ENCODE assay signal across 8 cellular contexts in the genomic region with DNA sequence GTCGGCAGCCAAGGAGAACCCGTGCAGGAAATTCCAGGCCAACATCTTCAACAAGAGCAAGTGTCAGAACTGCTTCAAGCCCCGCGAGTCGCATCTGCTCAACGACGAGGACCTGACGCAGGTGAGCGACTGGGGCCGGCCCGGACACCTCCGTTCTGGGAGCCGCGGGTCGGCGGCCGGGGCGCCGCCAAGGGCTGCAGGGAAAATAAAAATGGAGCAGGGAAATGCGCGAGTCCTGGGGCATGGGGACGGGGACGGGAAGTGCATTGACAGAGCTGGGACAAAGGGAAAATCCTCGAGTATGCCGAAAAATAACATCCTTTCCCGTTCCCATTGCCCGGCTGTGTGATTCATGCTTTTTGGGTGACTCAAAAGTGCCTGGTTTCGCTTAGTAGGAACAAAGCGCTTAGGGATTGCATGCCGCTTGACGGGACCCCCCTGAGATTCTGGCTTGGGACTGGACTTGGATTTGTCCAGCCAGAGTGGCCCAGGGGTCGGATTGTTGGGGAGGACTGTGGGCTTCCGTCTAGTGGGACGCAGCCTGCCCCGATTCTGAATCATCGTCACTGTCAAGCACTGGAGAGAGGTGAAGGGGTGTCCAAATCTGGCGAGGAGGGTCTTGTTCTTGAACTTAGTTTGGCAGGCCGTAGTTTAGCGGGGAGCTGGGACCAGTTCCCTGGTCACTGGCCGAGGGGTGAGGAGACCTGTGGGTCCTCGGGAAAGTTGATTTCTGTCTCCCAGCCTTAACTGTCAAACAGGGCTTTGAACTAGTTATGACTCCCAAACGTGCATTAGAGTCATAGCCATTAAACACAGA. TPM values are rescaled to one million over a fixed set of nuclear protein-coding genes. Genes with fewer than 3 reads are reported as not detected.
DNase-seq lines count a peak whose midpoint lies in the region; ATAC-seq lines count a peak whose summit lies in the region.

No MANE protein-coding gene starts in this region.

- ATAC-seq in central memory CD8-positive, alpha-beta T cell (replicated peaks; ENCODE audit: extremely low read depth, poor library complexity, severe bottlenecking) = no peak
- no peak for ATAC-seq in GM18511 (IDR thresholded peaks at IDR 0.05; ENCODE audit: unreplicated experiment)

- peak overlapping the region; percentile 75 for H3K27ac ChIP-seq in substantia nigra (ENCODE audit: low read depth, low read length, poor library complexity, severe bottlenecking)

- H3K9me3 Mint-ChIP-seq in central memory CD8-positive, alpha-beta T cell = no peaks in the 10 kb centered on the region

- DNase-seq in NCI-H748 (lab: John Stamatoyannopoulos, UW; ENCODE audit: unreplicated experiment) (peak; percentile 33), NCI-H748 treated with DMSO at 0.1 percent for 48 hours (lab: John Stamatoyannopoulos, UW) (no peak), RPMI7951 (ENCODE audit: low read depth) (peak; percentile 59), lung microvascular endothelial cell (ENCODE audit: low read depth in 2 of 2) (peak; percentile 67 to 82), substantia nigra (lab: John Stamatoyannopoulos, UW) (peak in 7 of 49 donors; percentile 17 to 57 (median 37)), hepatic stellate cell (ENCODE audit: low spot score) (no peak)
- DNase-seq in central memory CD8-positive, alpha-beta T cell (ENCODE audit: low spot score in 2 of 2) = no peak

- H3K4me3 Mint-ChIP-seq in central memory CD8-positive, alpha-beta T cell = peak overlapping the region; percentile 95

- H3K27me3 Mint-ChIP-seq in central memory CD8-positive, alpha-beta T cell = no peaks in the 10 kb centered on the region

- peak overlapping the region; percentile 90 for H3K27ac Mint-ChIP-seq in central memory CD8-positive, alpha-beta T cell (ENCODE audit: low read depth)

- peaks cover 56% of the 10 kb centered on the region for H3K4me1 Mint-ChIP-seq in central memory CD8-positive, alpha-beta T cell

- peaks cover 5% of the 10 kb centered on the region for H3K36me3 Mint-ChIP-seq in central memory CD8-positive, alpha-beta T cell (ENCODE audit: insufficient read depth)

RNA-seq across cellular contexts. Expression of a gene that starts 0.8 kb away (rescaled TPM):
- total RNA-seq in RPMI7951 (2014; rRNA removed; shearing (Covaris generic)) = 77.1 and 86.3 TPM in 2 replicates
- 68.0 and 94.8 TPM in 2 replicates for total RNA-seq in lung microvascular endothelial cell

Comparison
In these comparisons a context has a peak if more than half of its experiments do, and no peak if none do; other contexts are left out.
1. DNase-seq: peak in NCI-H748 (single experiment), RPMI7951 (single experiment) and lung microvascular endothelial cell (2 of 2); none in NCI-H748 treated with DMSO at 0.1 percent for 48 hours (single experiment), central memory CD8-positive, alpha-beta T cell (0 of 2) and hepatic stellate cell (single experiment).